9 cellular contexts compared by ENCODE assay signal in the genomic region with DNA sequence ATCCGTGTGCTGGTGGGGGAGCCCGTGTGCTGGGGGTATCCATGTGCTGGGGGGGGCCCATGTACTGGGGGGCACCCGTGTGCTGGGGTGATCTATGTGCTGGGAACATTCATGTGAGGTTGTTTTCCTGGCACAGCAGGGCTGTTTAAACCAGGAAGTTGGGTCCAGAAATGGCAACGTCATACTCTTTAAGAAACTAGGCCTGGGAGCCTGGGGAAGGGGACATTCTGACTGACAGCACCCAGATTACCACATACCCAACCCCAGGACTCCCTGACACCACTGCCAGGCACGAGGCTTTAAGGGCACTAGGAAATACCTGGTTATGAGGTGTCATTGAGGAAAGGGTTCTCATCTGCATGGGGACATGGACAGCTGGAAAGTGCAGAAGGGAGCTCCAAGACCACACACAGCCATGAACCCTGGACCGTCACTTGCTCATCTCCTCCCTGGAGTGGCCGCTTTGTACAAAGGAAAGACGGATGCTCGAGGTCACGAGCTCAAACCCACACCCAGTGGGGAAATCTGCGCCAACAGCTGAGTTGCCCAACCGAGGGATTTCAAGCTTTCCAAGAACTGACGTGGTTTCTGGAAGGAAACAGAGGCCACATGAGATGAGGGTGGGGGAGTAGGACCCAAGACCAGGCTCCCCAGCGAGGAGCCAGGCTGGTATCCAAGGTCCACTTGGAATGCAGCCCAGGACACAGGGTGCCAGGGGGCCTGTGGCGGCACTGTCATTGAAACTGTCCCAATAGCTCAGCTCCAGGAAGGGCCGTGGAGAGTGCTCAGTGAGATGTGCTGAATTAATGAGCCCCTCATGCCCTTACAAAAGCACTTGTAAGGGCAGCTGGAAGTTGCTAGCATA. TPM values are rescaled to one million over a fixed set of nuclear protein-coding genes. Genes with fewer than 3 reads are reported as not detected.
DNase-seq lines count a peak whose midpoint lies in the region; ATAC-seq and TF ChIP-seq lines count a peak whose summit lies in the region.
"Had no signal": no experiment of that assay in that cellular context is flagged by ENCODE, and none has a peak within 500 bp of the region (broad histone marks: within the 10 kb centered on the region; RNA-seq: fewer than 3 reads in every experiment).

No MANE protein-coding gene starts in this region.

- H3K27me3 ChIP-seq in GM23338 (ENCODE audit: insufficient read depth) (no peaks in the 10 kb centered on the region), ascending aorta (no peaks in the 10 kb centered on the region)

- DNase-seq in GM23338 (ENCODE audit: low spot score), result no peak
- DNase-seq in ascending aorta (ENCODE audit: low spot score in 2 of 2), result peak; percentile 82 to 95
- peak; percentile 62 to 76 for DNase-seq in hippocampal formation (lab: John Stamatoyannopoulos, UW)
- DNase-seq in activated CD4-positive, alpha-beta T cell treated with anti-CD3 and anti-CD28 coated beads, Interleukin-2, amount 50 U/mL, for 4 hours, result no peak

- H3K36me3 ChIP-seq in GM23338 (ENCODE audit: insufficient read depth), result no peaks in the 10 kb centered on the region
- H3K36me3 ChIP-seq in ascending aorta, result peaks cover 0 to 5% of the 10 kb centered on the region in 2 donors

- no peaks in the 10 kb centered on the region for H3K9me3 Mint-ChIP-seq in GM23338

- H2AFZ ChIP-seq in GM23338, result no peak overlapping the region

- H3K4me1 ChIP-seq in GM23338 (ENCODE audit: insufficient read depth) (no peaks in the 10 kb centered on the region), ascending aorta (peaks cover 37 to 55% of the 10 kb centered on the region in 2 donors)

- H3K27ac Mint-ChIP-seq in GM23338, result peak overlapping the region; percentile 74
- H3K27ac Mint-ChIP-seq: activated naive CD8-positive, alpha-beta T cell had no signal

- ATAC-seq in GM23338 (no peak), HG03442 (IDR thresholded peaks at IDR 0.05; ENCODE audit: unreplicated experiment) (no peak), HG02588 (IDR thresholded peaks at IDR 0.05; ENCODE audit: unreplicated experiment) (no peak), HG02678 (IDR thresholded peaks at IDR 0.05; ENCODE audit: unreplicated experiment) (no peak)

- H3K4me1 Mint-ChIP-seq in GM23338, result peaks cover 13% of the 10 kb centered on the region

- H3K9me2 ChIP-seq in GM23338 (ENCODE audit: insufficient read depth), result no peaks in the 10 kb centered on the region

- H3K79me2 ChIP-seq in GM23338 (replicated peaks; ENCODE audit: insufficient read depth), result peaks cover 6% of the 10 kb centered on the region

- H4K20me1 ChIP-seq in GM23338 (replicated peaks; ENCODE audit: insufficient read depth), result no peaks in the 10 kb centered on the region

- no peak overlapping the region for H3K27ac ChIP-seq in GM23338 (ENCODE audit: low read depth)
- H3K27ac ChIP-seq in ascending aorta, result peak overlapping the region; percentile 89 to 90
- H3K27ac ChIP-seq in skin epidermis, result peak overlapping the region in 12 of 21 experiments; percentile 7 to 81 (median 40)

- no peak for TF ChIP-seq CTCF in GM23338 (conservative IDR thresholded peaks at IDR 0.05; ENCODE audit: low read depth in 2 of 2)
- TF ChIP-seq CTCF in ascending aorta (IDR thresholded peaks at IDR 0.05), result no peak

- no peaks in the 10 kb centered on the region for H3F3A ChIP-seq in GM23338 (replicated peaks; ENCODE audit: low read depth)

- no peaks in the 10 kb centered on the region for H3K36me3 Mint-ChIP-seq in GM23338 (ENCODE audit: low read depth)
- H3K36me3 Mint-ChIP-seq: activated naive CD8-positive, alpha-beta T cell had no signal

- H3K9me3 ChIP-seq in ascending aorta, result no peaks in the 10 kb centered on the region

- H3K4me3 ChIP-seq in GM23338 (no peak overlapping the region), ascending aorta (peak overlapping the region in 1 of 2 donors; percentile 33), skin epidermis (no peak overlapping the region)

- no peak overlapping the region for H3K4me3 Mint-ChIP-seq in GM23338
- H3K4me3 Mint-ChIP-seq: activated naive CD8-positive, alpha-beta T cell had no signal

- intact Hi-C loops in ascending aorta (cut with DNase I), result loop anchor here (1.0 to 10.0 kb wide), 5 partner anchors 20 to 303 kb away; a partner anchor contains a TSS

- peaks cover 11% of the 10 kb centered on the region for H3K27me3 Mint-ChIP-seq in GM23338 (ENCODE audit: insufficient read depth, low read depth, poor library complexity)
- H3K27me3 Mint-ChIP-seq: activated naive CD8-positive, alpha-beta T cell had no signal

- H3K4me2 ChIP-seq in GM23338, result no peak overlapping the region

TF ChIP-seq in GM23338, 12 proteins besides CTCF, POLR2A, EP300 and RAD21 (continues in another document):
- no peak for TF ChIP-seq STAT1 (IDR thresholded peaks at IDR 0.05; ENCODE audit: unreplicated experiment)
- TF ChIP-seq ZNF331 (CRISPR knock-in tag; IDR thresholded peaks at IDR 0.05; ENCODE audit: low read depth), result no peak
- TF ChIP-seq, protein P1, sequence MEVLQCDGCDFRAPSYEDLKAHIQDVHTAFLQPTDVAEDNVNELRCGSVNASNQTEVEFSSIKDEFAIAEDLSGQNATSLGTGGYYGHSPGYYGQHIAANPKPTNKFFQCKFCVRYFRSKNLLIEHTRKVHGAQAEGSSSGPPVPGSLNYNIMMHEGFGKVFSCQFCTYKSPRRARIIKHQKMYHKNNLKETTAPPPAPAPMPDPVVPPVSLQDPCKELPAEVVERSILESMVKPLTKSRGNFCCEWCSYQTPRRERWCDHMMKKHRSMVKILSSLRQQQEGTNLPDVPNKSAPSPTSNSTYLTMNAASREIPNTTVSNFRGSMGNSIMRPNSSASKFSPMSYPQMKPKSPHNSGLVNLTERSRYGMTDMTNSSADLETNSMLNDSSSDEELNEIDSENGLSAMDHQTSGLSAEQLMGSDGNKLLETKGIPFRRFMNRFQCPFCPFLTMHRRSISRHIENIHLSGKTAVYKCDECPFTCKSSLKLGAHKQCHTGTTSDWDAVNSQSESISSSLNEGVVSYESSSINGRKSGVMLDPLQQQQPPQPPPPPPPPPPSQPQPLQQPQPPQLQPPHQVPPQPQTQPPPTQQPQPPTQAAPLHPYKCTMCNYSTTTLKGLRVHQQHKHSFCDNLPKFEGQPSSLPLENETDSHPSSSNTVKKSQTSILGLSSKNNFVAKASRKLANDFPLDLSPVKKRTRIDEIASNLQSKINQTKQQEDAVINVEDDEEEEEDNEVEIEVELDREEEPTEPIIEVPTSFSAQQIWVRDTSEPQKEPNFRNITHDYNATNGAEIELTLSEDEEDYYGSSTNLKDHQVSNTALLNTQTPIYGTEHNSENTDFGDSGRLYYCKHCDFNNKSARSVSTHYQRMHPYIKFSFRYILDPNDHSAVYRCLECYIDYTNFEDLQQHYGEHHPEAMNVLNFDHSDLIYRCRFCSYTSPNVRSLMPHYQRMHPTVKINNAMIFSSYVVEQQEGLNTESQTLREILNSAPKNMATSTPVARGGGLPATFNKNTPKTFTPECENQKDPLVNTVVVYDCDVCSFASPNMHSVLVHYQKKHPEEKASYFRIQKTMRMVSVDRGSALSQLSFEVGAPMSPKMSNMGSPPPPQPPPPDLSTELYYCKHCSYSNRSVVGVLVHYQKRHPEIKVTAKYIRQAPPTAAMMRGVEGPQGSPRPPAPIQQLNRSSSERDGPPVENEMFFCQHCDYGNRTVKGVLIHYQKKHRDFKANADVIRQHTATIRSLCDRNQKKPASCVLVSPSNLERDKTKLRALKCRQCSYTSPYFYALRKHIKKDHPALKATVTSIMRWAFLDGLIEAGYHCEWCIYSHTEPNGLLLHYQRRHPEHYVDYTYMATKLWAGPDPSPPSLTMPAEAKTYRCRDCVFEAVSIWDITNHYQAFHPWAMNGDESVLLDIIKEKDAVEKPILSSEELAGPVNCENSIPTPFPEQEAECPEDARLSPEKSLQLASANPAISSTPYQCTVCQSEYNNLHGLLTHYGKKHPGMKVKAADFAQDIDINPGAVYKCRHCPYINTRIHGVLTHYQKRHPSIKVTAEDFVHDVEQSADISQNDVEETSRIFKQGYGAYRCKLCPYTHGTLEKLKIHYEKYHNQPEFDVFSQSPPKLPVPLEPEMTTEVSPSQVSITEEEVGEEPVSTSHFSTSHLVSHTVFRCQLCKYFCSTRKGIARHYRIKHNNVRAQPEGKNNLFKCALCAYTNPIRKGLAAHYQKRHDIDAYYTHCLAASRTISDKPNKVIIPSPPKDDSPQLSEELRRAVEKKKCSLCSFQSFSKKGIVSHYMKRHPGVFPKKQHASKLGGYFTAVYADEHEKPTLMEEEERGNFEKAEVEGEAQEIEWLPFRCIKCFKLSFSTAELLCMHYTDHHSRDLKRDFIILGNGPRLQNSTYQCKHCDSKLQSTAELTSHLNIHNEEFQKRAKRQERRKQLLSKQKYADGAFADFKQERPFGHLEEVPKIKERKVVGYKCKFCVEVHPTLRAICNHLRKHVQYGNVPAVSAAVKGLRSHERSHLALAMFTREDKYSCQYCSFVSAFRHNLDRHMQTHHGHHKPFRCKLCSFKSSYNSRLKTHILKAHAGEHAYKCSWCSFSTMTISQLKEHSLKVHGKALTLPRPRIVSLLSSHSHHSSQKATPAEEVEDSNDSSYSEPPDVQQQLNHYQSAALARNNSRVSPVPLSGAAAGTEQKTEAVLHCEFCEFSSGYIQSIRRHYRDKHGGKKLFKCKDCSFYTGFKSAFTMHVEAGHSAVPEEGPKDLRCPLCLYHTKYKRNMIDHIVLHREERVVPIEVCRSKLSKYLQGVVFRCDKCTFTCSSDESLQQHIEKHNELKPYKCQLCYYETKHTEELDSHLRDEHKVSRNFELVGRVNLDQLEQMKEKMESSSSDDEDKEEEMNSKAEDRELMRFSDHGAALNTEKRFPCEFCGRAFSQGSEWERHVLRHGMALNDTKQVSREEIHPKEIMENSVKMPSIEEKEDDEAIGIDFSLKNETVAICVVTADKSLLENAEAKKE (CRISPR knock-in tag; IDR thresholded peaks at IDR 0.05), result no peak
- TF ChIP-seq ZNF114 (CRISPR knock-in tag; IDR thresholded peaks at IDR 0.05), result no peak
- TF ChIP-seq CREB1 (CRISPR knock-in tag; IDR thresholded peaks at IDR 0.05; ENCODE audit: low read depth), result no peak
- TF ChIP-seq, protein P2, sequence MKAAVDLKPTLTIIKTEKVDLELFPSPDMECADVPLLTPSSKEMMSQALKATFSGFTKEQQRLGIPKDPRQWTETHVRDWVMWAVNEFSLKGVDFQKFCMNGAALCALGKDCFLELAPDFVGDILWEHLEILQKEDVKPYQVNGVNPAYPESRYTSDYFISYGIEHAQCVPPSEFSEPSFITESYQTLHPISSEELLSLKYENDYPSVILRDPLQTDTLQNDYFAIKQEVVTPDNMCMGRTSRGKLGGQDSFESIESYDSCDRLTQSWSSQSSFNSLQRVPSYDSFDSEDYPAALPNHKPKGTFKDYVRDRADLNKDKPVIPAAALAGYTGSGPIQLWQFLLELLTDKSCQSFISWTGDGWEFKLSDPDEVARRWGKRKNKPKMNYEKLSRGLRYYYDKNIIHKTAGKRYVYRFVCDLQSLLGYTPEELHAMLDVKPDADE (IDR thresholded peaks at IDR 0.05), result no peak
- no peak for TF ChIP-seq POLR2AphosphoS5 (IDR thresholded peaks at IDR 0.05; ENCODE audit: low read depth)
- TF ChIP-seq NANOG (IDR thresholded peaks at IDR 0.05; ENCODE audit: borderline replicate concordance), result no peak
- no peak for TF ChIP-seq JUNB (IDR thresholded peaks at IDR 0.05; ENCODE audit: unreplicated experiment)

RNA-seq across cellular contexts. Expression of a gene that starts 40.9 kb away (rescaled TPM):
- total RNA-seq in GM23338 (2014; rRNA removed; shearing (Covaris generic)), result 26.6 and 32.1 TPM in 2 replicates
- polyA plus RNA-seq in GM23338 (2016; fragmentation: Nextera tagmentation; extraction: Ambion mirVana), result 11.8 and 12.3 TPM in 2 replicates
- 17.7 TPM for total RNA-seq in ascending aorta

Comparison
In these comparisons a context has a peak if more than half of its experiments do, and no peak if none do; other contexts are left out.
1. DNase-seq: peak in ascending aorta (2 of 2) and hippocampal formation (2 of 2); none in GM23338 (single experiment) and activated CD4-positive, alpha-beta T cell treated with anti-CD3 and anti-CD28 coated beads, Interleukin-2, amount 50 U/mL, for 4 hours (0 of 2).